In the genomic region with DNA sequence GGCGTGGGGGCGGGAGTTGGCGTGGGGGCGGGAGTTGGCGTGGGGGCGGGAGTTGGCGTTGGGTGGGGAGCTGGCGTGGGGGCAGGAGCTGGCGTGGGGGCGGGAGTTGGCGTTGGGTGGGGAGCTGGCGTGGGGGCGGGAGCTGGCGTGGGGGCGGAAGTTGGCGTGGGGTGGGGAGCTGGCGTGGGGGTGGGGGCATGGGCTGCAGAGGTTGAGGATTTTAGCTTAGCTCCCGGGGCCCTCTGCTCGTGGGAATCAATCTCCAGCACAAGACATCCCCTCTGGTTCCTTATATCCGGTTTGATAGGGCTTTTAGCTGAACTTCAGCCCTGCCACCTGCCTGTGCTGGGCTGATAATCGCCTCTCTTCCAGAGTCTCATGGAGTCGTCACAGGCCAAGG, we compare ENCODE assay signal across 20 cellular contexts.
"Had no signal": no experiment of that assay in that cellular context is flagged by ENCODE, and none has a peak within 500 bp of the region (broad histone marks: within the 10 kb centered on the region; RNA-seq: fewer than 3 reads in every experiment).

No MANE protein-coding gene starts in this region.

- ATAC-seq: esophagus mucosa; gastrocnemius medialis; natural killer cell; pancreas; sciatic nerve; stimulated activated effector memory CD8-positive, alpha-beta T cell treated with anti-CD3 and anti-CD28 coated beads, Interleukin-12 subunit alpha, Interleukin-12 subunit beta, amount 100 ng/mL, for 72 hours had no signal

- H3K4me3 ChIP-seq: gastrocnemius medialis, lung, pancreas, stomach, thyroid gland, vagina had no signal

- H3K27me3 ChIP-seq: gastrocnemius medialis, pancreas, stomach, thyroid gland, vagina had no signal

- H3K4me1 ChIP-seq: gastrocnemius medialis, pancreas, stomach, vagina had no signal

- DNase-seq: effector CD8-positive, alpha-beta T cell; endodermal cell; foreskin fibroblast; gastrocnemius medialis; left ventricle myocardium superior; natural killer cell; occipital lobe; pancreas; stimulated activated CD4-positive, alpha-beta T cell treated with anti-CD3 and anti-CD28 coated beads, Interleukin-2, amount 100 ng/mL, for 24 hours; stimulated activated CD4-positive, alpha-beta T cell treated with anti-CD3 and anti-CD28 coated beads, Interleukin-4, amount 100 ng/mL, for 24 hours; stimulated activated naive CD4-positive, alpha-beta T cell treated with Interleukin-2 at 50 U/mL for 16 hours; stomach; trophoblast cell had no signal

- H3K27ac ChIP-seq: epithelial cell of prostate, gastrocnemius medialis, pancreas, stomach, thyroid gland, vagina had no signal

- H3K36me3 ChIP-seq: gastrocnemius medialis, pancreas, thyroid gland, vagina had no signal

- H3K9me3 ChIP-seq: gastrocnemius medialis, pancreas, stomach, thyroid gland, vagina had no signal
